In the genomic region with DNA sequence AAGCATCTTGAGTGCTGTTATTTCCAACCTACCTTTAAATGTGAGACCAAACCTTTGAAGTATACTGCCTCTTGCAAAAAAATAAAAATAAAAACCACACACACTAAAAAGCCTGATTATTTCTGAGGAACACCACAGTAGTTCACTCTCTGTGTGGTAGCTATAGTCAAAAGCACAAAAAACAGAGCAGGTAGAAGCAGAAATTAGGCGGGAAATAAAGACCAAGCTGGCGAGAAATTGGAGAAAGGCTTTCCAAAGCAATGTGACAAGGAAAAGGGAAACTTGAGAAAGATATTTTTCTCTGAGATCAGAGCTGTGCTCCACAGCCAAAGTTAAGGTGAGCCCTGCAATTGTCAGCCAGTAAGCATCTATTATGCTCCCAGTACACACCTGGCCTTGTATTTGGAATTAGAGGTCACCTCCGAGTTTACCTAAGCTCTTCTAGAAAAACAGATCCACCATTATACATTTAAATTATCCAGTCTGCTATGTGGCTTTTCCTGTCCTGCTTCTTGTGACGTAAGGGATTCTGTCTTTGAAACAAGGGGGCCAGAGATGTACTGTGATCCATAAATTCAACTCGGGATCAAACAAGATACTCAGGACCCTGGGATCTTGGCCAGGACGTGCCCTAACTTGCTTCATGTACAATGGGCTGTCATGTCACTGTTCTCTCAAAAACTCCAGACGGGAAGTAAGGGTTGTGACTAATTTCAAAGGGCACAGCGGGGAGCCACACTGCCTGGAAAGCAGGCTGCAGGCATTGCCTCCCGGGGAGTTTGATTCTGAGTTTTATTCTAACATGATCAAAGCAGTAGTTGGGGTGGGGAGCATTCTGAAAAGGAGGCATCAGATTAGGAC, we compare ENCODE assay signal across 11 cellular contexts. TPM values are rescaled to one million over a fixed set of nuclear protein-coding genes. Genes with fewer than 3 reads are reported as not detected.
DNase-seq lines count a peak whose midpoint lies in the region; ATAC-seq, FAIRE-seq and TF ChIP-seq lines count a peak whose summit lies in the region.
"Had no signal": no experiment of that assay in that cellular context is flagged by ENCODE, and none has a peak within 500 bp of the region (broad histone marks: within the 10 kb centered on the region; RNA-seq: fewer than 3 reads in every experiment).

No MANE protein-coding gene starts in this region.

- DNase-seq in right atrium auricular region (ENCODE audit: low spot score), result no peak
- no peak for DNase-seq in left ventricle myocardium superior
- DNase-seq in RCC 7860 (ENCODE audit: low spot score), result peak; percentile 72
- peak; percentile 58 for DNase-seq in urothelium cell line (ENCODE audit: low spot score)
- DNase-seq in NAMALWA (ENCODE audit: low spot score), result no peak
- no peak for DNase-seq in epidermal melanocyte (ENCODE audit: insufficient read length, low spot score)
- DNase-seq: activated CD8-positive, alpha-beta T cell treated with anti-CD3 and anti-CD28 coated beads for 36 hours; effector memory CD8-positive, alpha-beta T cell; stomach had no signal

- H3K4me1 ChIP-seq in right atrium auricular region, result peaks cover 0 to 37% of the 10 kb centered on the region in 2 donors

- no peaks in the 10 kb centered on the region for H3K27me3 ChIP-seq in right atrium auricular region

- H3K4me3 ChIP-seq in right atrium auricular region (no peak overlapping the region), iPS-18c (ENCODE audit: insufficient read depth, low read depth, low read length) (0 out of 2 replicates have a peak overlapping the region, but pooled peaks have one; percentile 4)
- H3K4me3 ChIP-seq: stomach had no signal

- H3K9me3 ChIP-seq in right atrium auricular region (no peaks in the 10 kb centered on the region), iPS-18c (ENCODE audit: control insufficient read depth, insufficient read depth, low read length) (no peaks in the 10 kb centered on the region)
- H3K9me3 ChIP-seq: stomach had no signal

- H3K27ac ChIP-seq in right atrium auricular region, result peak overlapping the region; percentile 80 to 87

- FAIRE-seq in RCC 7860 (lab: Jason Lieb, UNC), result peak; percentile 77
- no peak for FAIRE-seq in urothelium cell line (lab: Jason Lieb, UNC)

- no peak for TF ChIP-seq CTCF in right atrium auricular region (IDR thresholded peaks at IDR 0.05)

- no peaks in the 10 kb centered on the region for H3K36me3 ChIP-seq in right atrium auricular region
- H3K36me3 ChIP-seq: stomach had no signal

- ATAC-seq in left ventricle myocardium superior (no peak), HG03095 (IDR thresholded peaks at IDR 0.05; ENCODE audit: unreplicated experiment) (no peak)
- ATAC-seq: activated CD8-positive, alpha-beta T cell treated with anti-CD3 and anti-CD28 coated beads for 36 hours; effector memory CD8-positive, alpha-beta T cell had no signal

- intact Hi-C loops in left ventricle myocardium superior (cut with micrococcal nuclease), result no loop called here

RNA-seq across cellular contexts. Expression of a gene that starts 39.8 kb away (rescaled TPM):
- total RNA-seq in right atrium auricular region (10 to 100 TPM; 44.4 to 60.8 TPM), left ventricle myocardium superior (121 TPM)

Comparison
In these comparisons a context has a peak if more than half of its experiments do, and no peak if none do; other contexts are left out.
1. DNase-seq: peak in RCC 7860 (single experiment) and urothelium cell line (single experiment); none in right atrium auricular region (single experiment), left ventricle myocardium superior (single experiment), NAMALWA (single experiment) and epidermal melanocyte (single experiment).